ENCODE assay signal across 28 cellular contexts in the genomic region with DNA sequence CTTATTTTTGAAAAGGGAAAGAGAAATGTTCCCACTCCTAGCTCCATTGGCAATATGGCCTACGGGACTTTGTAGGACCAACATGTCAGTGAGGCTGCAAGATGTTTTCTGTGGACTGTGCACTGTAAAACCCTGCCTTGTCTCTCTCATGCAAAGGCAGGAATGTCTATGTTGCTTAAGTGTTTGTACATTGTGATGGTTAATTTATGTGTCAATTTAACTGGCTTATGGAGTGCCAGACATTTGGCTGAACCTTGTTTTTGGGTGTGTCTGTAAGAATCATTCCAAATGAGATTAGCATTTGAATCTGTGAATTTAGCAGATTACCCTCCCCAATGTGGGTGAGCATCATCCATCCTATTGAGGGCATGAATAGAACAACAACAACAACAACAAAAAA. TPM values are rescaled to one million over a fixed set of nuclear protein-coding genes. Genes with fewer than 3 reads are reported as not detected.
"Had no signal": no experiment of that assay in that cellular context is flagged by ENCODE, and none has a peak within 500 bp of the region (broad histone marks: within the 10 kb centered on the region; RNA-seq: fewer than 3 reads in every experiment).

No MANE protein-coding gene starts in this region.

- H3K4me1 ChIP-seq: parathyroid adenoma, psoas muscle, right lobe of liver, thyroid gland, uterus had no signal

- H3K4me3 Mint-ChIP-seq: natural killer cell; nephron; neural progenitor cell; stimulated activated effector memory CD8-positive, alpha-beta T cell treated with anti-CD3 and anti-CD28 coated beads, Interleukin-12 subunit alpha, Interleukin-12 subunit beta, amount 100 ng/mL, for 72 hours; stimulated activated naive B cell treated with anti-CD40 and anti-IgM and Interleukin-4, amounts not matched to agents 10 μg/mL and 1 μg/mL and 100 μg/mL, for 72 hours; stimulated activated naive CD8-positive, alpha-beta T cell treated with anti-CD3 and anti-CD28 coated beads, Interleukin-15, Interleukin-2, amounts not matched to agents 100 ng/mL and 50 ng/mL, for 24 hours had no signal

- H3K36me3 ChIP-seq: neural progenitor cell, ovary, right lobe of liver, sigmoid colon, stomach, thoracic aorta, thyroid gland, tibial nerve, upper lobe of left lung, uterus had no signal

- H3K4me1 Mint-ChIP-seq: natural killer cell; stimulated activated effector memory CD8-positive, alpha-beta T cell treated with anti-CD3 and anti-CD28 coated beads, Interleukin-12 subunit alpha, Interleukin-12 subunit beta, amount 100 ng/mL, for 72 hours had no signal

- H3K27me3 Mint-ChIP-seq: progenitor cell of endocrine pancreas had no signal

- FAIRE-seq: small intestine had no signal

- DNase-seq: natural killer cell; occipital lobe; ovary; posterior cingulate gyrus; psoas muscle; right cardiac atrium; right lobe of liver; sigmoid colon; small intestine; stimulated activated CD4-positive, alpha-beta T cell treated with anti-CD3 and anti-CD28 coated beads, Interleukin-15, amount 100 ng/mL, for 24 hours; stimulated activated CD4-positive, alpha-beta T cell treated with anti-CD3 and anti-CD28 coated beads, Interleukin-2, amount 100 ng/mL, for 24 hours; stimulated activated CD4-positive, alpha-beta T cell treated with anti-CD3 and anti-CD28 coated beads, Interleukin-2, amount 100 ng/mL, for 48 hours; stimulated activated CD4-positive, alpha-beta T cell treated with anti-CD3 and anti-CD28 coated beads, Interleukin-4, amount 100 ng/mL, for 24 hours; stimulated activated naive B cell treated with anti-CD40 and anti-IgM and Interleukin-4, amounts not matched to agents 10 μg/mL and 1 μg/mL and 100 μg/mL, for 72 hours; stimulated activated naive CD4-positive, alpha-beta T cell treated with Interleukin-2 at 50 U/mL for 16 hours; stomach; thyroid gland; trophoblast cell; upper lobe of left lung; uterus had no signal

- H3K27ac Mint-ChIP-seq: natural killer cell; nephron; neural progenitor cell; progenitor cell of endocrine pancreas; stimulated activated effector memory CD8-positive, alpha-beta T cell treated with anti-CD3 and anti-CD28 coated beads, Interleukin-12 subunit alpha, Interleukin-12 subunit beta, amount 100 ng/mL, for 72 hours; stimulated activated naive B cell treated with anti-CD40 and anti-IgM and Interleukin-4, amounts not matched to agents 10 μg/mL and 1 μg/mL and 100 μg/mL, for 72 hours; stimulated activated naive CD8-positive, alpha-beta T cell treated with anti-CD3 and anti-CD28 coated beads, Interleukin-15, Interleukin-2, amounts not matched to agents 100 ng/mL and 50 ng/mL, for 24 hours had no signal

- H3K27ac ChIP-seq: neural progenitor cell, ovary, parathyroid adenoma, psoas muscle, right lobe of liver, sigmoid colon, stomach, thoracic aorta, thyroid gland, tibial nerve, upper lobe of left lung, uterus had no signal

- H3K79me2 ChIP-seq: parathyroid adenoma had no signal

- H3K9me3 ChIP-seq: ovary, psoas muscle, right lobe of liver, sigmoid colon, stomach, thoracic aorta, thyroid gland, tibial nerve, upper lobe of left lung, uterus had no signal

- H3K4me3 ChIP-seq: neural progenitor cell, ovary, psoas muscle, right lobe of liver, sigmoid colon, stomach, thoracic aorta, thyroid gland, tibial nerve, upper lobe of left lung, uterus had no signal

- H3K27me3 ChIP-seq: neural progenitor cell, ovary, thyroid gland, upper lobe of left lung, uterus had no signal

- ATAC-seq: natural killer cell; psoas muscle; right cardiac atrium; right lobe of liver; stimulated activated effector memory CD8-positive, alpha-beta T cell treated with anti-CD3 and anti-CD28 coated beads, Interleukin-12 subunit alpha, Interleukin-12 subunit beta, amount 100 ng/mL, for 72 hours; stimulated activated naive B cell treated with anti-CD40 and anti-IgM and Interleukin-4, amounts not matched to agents 10 μg/mL and 1 μg/mL and 100 μg/mL, for 72 hours had no signal

- H3K9me3 Mint-ChIP-seq: nephron; neural progenitor cell; stimulated activated naive B cell treated with anti-CD40 and anti-IgM and Interleukin-4, amounts not matched to agents 10 μg/mL and 1 μg/mL and 100 μg/mL, for 72 hours; stimulated activated naive CD8-positive, alpha-beta T cell treated with anti-CD3 and anti-CD28 coated beads, Interleukin-15, Interleukin-2, amounts not matched to agents 100 ng/mL and 50 ng/mL, for 24 hours had no signal

- H3K4me2 ChIP-seq: neural progenitor cell had no signal

- H3K36me3 Mint-ChIP-seq: natural killer cell; neural progenitor cell; stimulated activated effector memory CD8-positive, alpha-beta T cell treated with anti-CD3 and anti-CD28 coated beads, Interleukin-12 subunit alpha, Interleukin-12 subunit beta, amount 100 ng/mL, for 72 hours; stimulated activated naive B cell treated with anti-CD40 and anti-IgM and Interleukin-4, amounts not matched to agents 10 μg/mL and 1 μg/mL and 100 μg/mL, for 72 hours had no signal

- H2AFZ ChIP-seq: neural progenitor cell, parathyroid adenoma had no signal

RNA-seq across cellular contexts. Expression of a gene that starts 4.1 kb away (rescaled TPM):
- total RNA-seq: natural killer cell had no signal
